9 cellular contexts compared by ENCODE assay signal in the genomic region with DNA sequence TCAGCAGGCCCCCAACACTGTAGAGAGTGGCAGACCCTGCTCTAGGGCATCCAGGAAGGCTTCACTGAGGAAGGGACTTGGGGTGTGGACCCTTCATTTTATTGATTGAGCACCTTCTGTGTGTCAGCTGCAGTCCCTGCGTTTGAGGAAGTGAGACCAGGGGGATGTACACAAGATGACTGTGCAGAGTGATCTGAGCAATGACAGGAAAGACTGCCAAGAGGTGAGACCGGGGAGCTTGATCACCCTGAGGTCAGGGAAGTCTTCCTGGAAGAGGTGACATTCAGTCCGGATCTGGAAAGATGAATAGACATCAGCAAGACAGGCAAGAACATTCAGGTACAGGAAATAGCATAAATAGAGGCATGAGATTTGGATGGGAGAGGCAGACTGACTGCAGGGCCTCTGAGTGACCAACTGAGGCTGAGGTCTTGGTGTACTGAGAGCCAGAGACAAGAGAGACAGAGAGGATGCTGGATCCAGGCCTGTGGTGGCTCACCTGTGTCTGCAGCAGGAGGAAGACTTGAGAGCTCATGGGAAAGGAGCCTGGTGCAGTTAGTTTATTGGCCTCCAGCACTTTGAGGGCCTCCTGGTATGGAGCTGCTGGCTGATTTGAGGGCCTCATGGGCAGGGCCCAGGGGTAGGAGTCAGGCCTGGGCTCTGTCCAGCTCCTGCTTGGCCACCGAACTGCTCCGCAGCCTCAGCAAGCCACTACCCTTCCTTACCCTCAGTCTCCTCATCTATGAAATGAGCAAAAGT. TPM values are rescaled to one million over a fixed set of nuclear protein-coding genes. Genes with fewer than 3 reads are reported as not detected.
DNase-seq lines count a peak whose midpoint lies in the region; ATAC-seq and FAIRE-seq lines count a peak whose summit lies in the region.
"Had no signal": no experiment of that assay in that cellular context is flagged by ENCODE, and none has a peak within 500 bp of the region (broad histone marks: within the 10 kb centered on the region; RNA-seq: fewer than 3 reads in every experiment).

No MANE protein-coding gene starts in this region.

- 72 to 73% (median 72%) methylated on average over 5 of the region's 5 CpGs for WGBS in small intestine, 3 donors

- H3K4me3 ChIP-seq in small intestine (ENCODE audit: low read depth in 1 of 2, low read length in 2 of 2): no peak overlapping the region

- ATAC-seq in GM18499 (IDR thresholded peaks at IDR 0.05; ENCODE audit: insufficient read depth, unreplicated experiment): peak; percentile 49
- peak; percentile 71 for ATAC-seq in GM21526 (IDR thresholded peaks at IDR 0.05; ENCODE audit: low FRiP score, unreplicated experiment)
- ATAC-seq in HG03575 (IDR thresholded peaks at IDR 0.05; ENCODE audit: extremely low read depth, insufficient number of reproducible peaks, low FRiP score, unreplicated experiment): peak; percentile 48
- ATAC-seq in esophagus mucosa: peak; percentile 56

- H3K27me3 ChIP-seq in small intestine (ENCODE audit: control insufficient read depth in 2 of 2, insufficient read depth in 2 of 2, low read length in 2 of 2): peaks cover 0 to 1% of the 10 kb centered on the region in 2 donors

- H3K4me1 ChIP-seq in small intestine (ENCODE audit: control insufficient read depth in 2 of 2, insufficient read depth in 1 of 2, low read depth in 1 of 2, low read length in 1 of 2): no peaks in the 10 kb centered on the region

- H3K36me3 ChIP-seq in small intestine (ENCODE audit: control insufficient read depth in 2 of 2, insufficient read depth in 2 of 2, low read length in 2 of 2): no peaks in the 10 kb centered on the region

- H3K27ac ChIP-seq in small intestine (ENCODE audit: low read depth in 1 of 2, low read length in 1 of 2): no peak overlapping the region

- no peaks in the 10 kb centered on the region for H3K9me3 ChIP-seq in small intestine (ENCODE audit: control insufficient read depth, low read depth)

- no peak for FAIRE-seq in small intestine (lab: Jason Lieb, UNC)

- DNase-seq in small intestine (no peak), DMS53 treated with DMSO at 0.1 percent for 48 hours (lab: John Stamatoyannopoulos, UW; ENCODE audit: unreplicated experiment) (no peak), AG20443 (ENCODE audit: low spot score) (no peak)
- DNase-seq in stimulated activated CD4-positive, alpha-beta T cell treated with anti-CD3 and anti-CD28 coated beads, Interleukin-4, amount 100 ng/mL, for 24 hours: no peak

RNA-seq across cellular contexts. Expression of gene DGAT2, which starts 5.2 kb away (rescaled TPM):
- total RNA-seq in esophagus mucosa: 12.4 TPM
- polyA plus RNA-seq in small intestine: 10 to 100 TPM in 2 of 3 donors, 1 to 10 TPM in 1; 5.8 to 22.3 (median 10.5) TPM

RNA-seq across cellular contexts. Expression of gene UVRAG, which starts 41.2 kb away (rescaled TPM):
- 8.8 TPM for total RNA-seq in esophagus mucosa
- 1 to 10 TPM; 5.4 to 7.7 (median 6.5) TPM for polyA plus RNA-seq in small intestine

RNA-seq across cellular contexts. Expression of gene MOGAT2, which starts 56.1 kb away (rescaled TPM):
- total RNA-seq in esophagus mucosa: 0.60 TPM
- 100 to 1,000 TPM; 112 to 243 (median 135) TPM for polyA plus RNA-seq in small intestine
- total RNA-seq: HT1080 had no signal
